ENCODE assay signal across 11 cellular contexts in the genomic region with DNA sequence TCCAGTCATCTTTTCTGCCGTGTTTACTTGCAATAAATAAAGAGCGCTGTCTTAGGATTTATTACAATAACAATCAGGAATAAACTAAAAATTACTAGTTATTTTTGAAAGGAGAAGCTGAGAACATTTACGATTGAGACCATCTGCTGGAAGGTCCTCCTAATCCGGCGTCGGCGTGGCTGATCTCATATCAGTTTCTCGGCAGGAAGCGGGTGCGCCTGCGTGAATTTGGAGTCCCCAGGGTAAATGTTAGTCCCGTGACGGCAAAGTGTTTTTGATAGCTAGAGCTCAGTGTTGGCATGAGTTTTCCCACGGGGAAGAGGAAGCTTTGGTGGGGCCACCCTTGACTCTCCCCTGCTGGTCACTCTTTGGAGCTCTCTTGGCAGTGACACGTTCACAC. TPM values are rescaled to one million over a fixed set of nuclear protein-coding genes. Genes with fewer than 3 reads are reported as not detected.
"Had no signal": no experiment of that assay in that cellular context is flagged by ENCODE, and none has a peak within 500 bp of the region (broad histone marks: within the 10 kb centered on the region; RNA-seq: fewer than 3 reads in every experiment).

No MANE protein-coding gene starts in this region.

RNA-seq across cellular contexts. Expression of gene GYG2, which starts 31.9 kb away (rescaled TPM):
- total RNA-seq: activated CD4-positive, alpha-beta T cell treated with anti-CD3 and anti-CD28 coated beads, Interleukin-2, amount 10 ng/mL, durations not matched to agents 7 days and 5 days; activated CD8-positive, alpha-beta memory T cell treated with anti-CD3 and anti-CD28 coated beads, Interleukin-2, amount 10 ng/mL, durations not matched to agents 7 days and 5 days; activated CD8-positive, alpha-beta T cell treated with anti-CD3 and anti-CD28 coated beads, Interleukin-2, amount 10 ng/mL, durations not matched to agents 7 days and 5 days; activated T-cell treated with anti-CD3 and anti-CD28 coated beads, Interleukin-2, amount 50 U/mL, for 72 hours; T-helper 17 cell had no signal

RNA-seq across cellular contexts. Expression of gene XG, which starts 45.0 kb away (rescaled TPM):
- total RNA-seq: activated CD4-positive, alpha-beta T cell treated with anti-CD3 and anti-CD28 coated beads, Interleukin-2, amount 10 ng/mL, durations not matched to agents 7 days and 5 days; activated CD8-positive, alpha-beta memory T cell treated with anti-CD3 and anti-CD28 coated beads, Interleukin-2, amount 10 ng/mL, durations not matched to agents 7 days and 5 days; activated CD8-positive, alpha-beta T cell treated with anti-CD3 and anti-CD28 coated beads, Interleukin-2, amount 10 ng/mL, durations not matched to agents 7 days and 5 days; activated T-cell treated with anti-CD3 and anti-CD28 coated beads, Interleukin-2, amount 50 U/mL, for 72 hours; adrenal gland; cardiac muscle cell; epithelial cell of proximal tubule; left lobe of liver; osteocyte; temporal lobe had no signal
- polyA plus RNA-seq: cardiac muscle cell had no signal
